Comparison of ENCODE assay signal across 8 cellular contexts in genomic region chr1:151145158-151146071, GRCh38. TPM values are rescaled to one million over a fixed set of nuclear protein-coding genes. Genes with fewer than 3 reads are reported as not detected.
DNase-seq lines count a peak whose midpoint lies in the region; ATAC-seq, FAIRE-seq and TF ChIP-seq lines count a peak whose summit lies in the region.

No MANE protein-coding gene starts in this region.

- CTCF ChIA-PET in A673 (lab: Charles Lee) = no interaction called here

- H3K4me1 Mint-ChIP-seq in HFFc6 (ENCODE audit: low read depth) (peaks cover 20% of the 10 kb centered on the region), astrocyte (ENCODE audit: low read depth, unreplicated experiment) (peaks cover 16% of the 10 kb centered on the region)

- H2AFZ ChIP-seq in astrocyte (ENCODE audit: low read depth, low read length) = peak overlapping the region; percentile 82

- no peak for ATAC-seq in HG02678 (IDR thresholded peaks at IDR 0.05; ENCODE audit: unreplicated experiment)

- H3K4me3 ChIP-seq in A673 (ENCODE audit: low read depth, low read length, poor library complexity, severe bottlenecking) (peak overlapping the region; percentile 86), astrocyte (ENCODE audit: insufficient read depth, low read depth, low read length) (peak overlapping the region; percentile 71), iPS-18c (ENCODE audit: insufficient read depth, low read depth, low read length) (peak overlapping the region; percentile 67), skeletal muscle satellite cell (ENCODE audit: low read length) (peak overlapping the region; percentile 79)

- H4K20me1 ChIP-seq in astrocyte (ENCODE audit: insufficient read depth, low read length) = peaks cover 12% of the 10 kb centered on the region

- H3K79me2 ChIP-seq in astrocyte (ENCODE audit: insufficient read depth, low read length) = no peaks in the 10 kb centered on the region

- H3K9me3 ChIP-seq in A673 (ENCODE audit: low read depth, low read length, poor library complexity, severe bottlenecking) (no peaks in the 10 kb centered on the region), astrocyte (ENCODE audit: insufficient read depth, low read depth, low read length) (no peaks in the 10 kb centered on the region), iPS-18c (ENCODE audit: control insufficient read depth, insufficient read depth, low read length) (no peaks in the 10 kb centered on the region), skeletal muscle satellite cell (replicated peaks; ENCODE audit: low read length) (no peaks in the 10 kb centered on the region)

- H3K9me3 Mint-ChIP-seq in HFFc6 (no peaks in the 10 kb centered on the region), astrocyte (ENCODE audit: unreplicated experiment) (no peaks in the 10 kb centered on the region)

- H3K9ac ChIP-seq in astrocyte (ENCODE audit: low read length) (peak overlapping the region; percentile 81), skeletal muscle satellite cell (ENCODE audit: low read depth, low read length) (peak overlapping the region; percentile 69)

- H3K27me3 ChIP-seq in A673 (replicated peaks; ENCODE audit: insufficient read depth, low read depth, low read length, poor library complexity) = no peaks in the 10 kb centered on the region
- H3K27me3 ChIP-seq in astrocyte (ENCODE audit: insufficient read depth, low read length) = peaks cover 2% of the 10 kb centered on the region
- no peaks in the 10 kb centered on the region for H3K27me3 ChIP-seq in skeletal muscle satellite cell (ENCODE audit: control insufficient read depth, insufficient read depth, low read length)

- H3K36me3 Mint-ChIP-seq in HFFc6 (ENCODE audit: low read depth) = no peaks in the 10 kb centered on the region
- H3K36me3 Mint-ChIP-seq in astrocyte (ENCODE audit: low read depth, unreplicated experiment) = peaks cover 5% of the 10 kb centered on the region

- intact Hi-C loops in A673 (cut with micrococcal nuclease; ENCODE audit: unreplicated experiment) = no loop called here

- H3K4me1 ChIP-seq in A673 (ENCODE audit: insufficient read depth, low read length, poor library complexity, severe bottlenecking) = peaks cover 9% of the 10 kb centered on the region
- H3K4me1 ChIP-seq in astrocyte (ENCODE audit: insufficient read depth, low read length) = peaks cover 14% of the 10 kb centered on the region
- H3K4me1 ChIP-seq in skeletal muscle satellite cell (ENCODE audit: control insufficient read depth, insufficient read depth, low read length) = peaks cover 25% of the 10 kb centered on the region

- POLR2A ChIA-PET in A673 (lab: Charles Lee; ENCODE audit: low non-redundant PET) = no interaction called here

- no peak overlapping the region for H3K27ac ChIP-seq in A673 (ENCODE audit: low read depth, low read length, poor library complexity, severe bottlenecking)
- no peak overlapping the region for H3K27ac ChIP-seq in astrocyte (ENCODE audit: low read depth, low read length)

- H3K4me2 ChIP-seq in astrocyte (ENCODE audit: low read length) = peak overlapping the region; percentile 84
- peak overlapping the region; percentile 91 for H3K4me2 ChIP-seq in skeletal muscle satellite cell (ENCODE audit: low read length)

- H3K27ac Mint-ChIP-seq in HFFc6 = no peak overlapping the region
- H3K27ac Mint-ChIP-seq in astrocyte (ENCODE audit: unreplicated experiment) = no peak overlapping the region

- TF ChIP-seq CTCF in A673 (conservative IDR thresholded peaks at IDR 0.05; ENCODE audit: low read depth, low read length) = no peak
- no peak for TF ChIP-seq CTCF in HFFc6 (IDR thresholded peaks at IDR 0.05)
- TF ChIP-seq CTCF in astrocyte (IDR thresholded peaks at IDR 0.05; ENCODE audit: insufficient read depth, low read depth, low read length) = no peak

- no peak for DNase-seq in A673 (ENCODE audit: low spot score)
- DNase-seq in HFFc6 = no peak
- no peak for DNase-seq in astrocyte (ENCODE audit: low read depth)
- no peak for DNase-seq in effector CD4-positive, alpha-beta T cell
- DNase-seq in SKM-1 (lab: John Stamatoyannopoulos, UW; ENCODE audit: unreplicated experiment) = no peak

- H3K27me3 Mint-ChIP-seq in HFFc6 (ENCODE audit: insufficient read depth) = peaks cover 12% of the 10 kb centered on the region
- peaks cover 19% of the 10 kb centered on the region for H3K27me3 Mint-ChIP-seq in astrocyte (ENCODE audit: low read depth, unreplicated experiment)

- FAIRE-seq in astrocyte (lab: Jason Lieb, UNC) = no peak

- H3K4me3 Mint-ChIP-seq in HFFc6 = peak overlapping the region; percentile 87
- H3K4me3 Mint-ChIP-seq in astrocyte (ENCODE audit: unreplicated experiment) = peak overlapping the region; percentile 91

- H3K36me3 ChIP-seq in A673 (ENCODE audit: insufficient read depth, low read length, poor library complexity, severe bottlenecking) = no peaks in the 10 kb centered on the region
- no peaks in the 10 kb centered on the region for H3K36me3 ChIP-seq in astrocyte (ENCODE audit: insufficient read depth, low read length)
- no peaks in the 10 kb centered on the region for H3K36me3 ChIP-seq in skeletal muscle satellite cell (ENCODE audit: insufficient read depth, low read length)

- BruUV-seq in A673 (replicated peaks; lab: Mats Ljungman, UMichigan) = no TSS peak

RNA-seq across cellular contexts. Expression of gene SEMA6C, which starts 1.0 kb away (rescaled TPM):
- total RNA-seq in A673 (2021) (4.7 and 8.9 TPM in 2 replicates), astrocyte (7.4 and 7.5 TPM in 2 replicates)
- 1 to 10 TPM in 5 of 6 experiments, under 1 TPM in 1; 0.94 to 1.5 (median 1.4) TPM for total RNA-seq in HFFc6 (2021; fragmentation: NEBNext Ultra II Directional; extraction: Animal tissue kit (Norgen Biotek cat#: 25700))
- 0.87 and 1.8 TPM in 2 replicates for total RNA-seq in skeletal muscle satellite cell (2012; rRNA removed)

RNA-seq across cellular contexts. Expression of gene TNFAIP8L2, which starts 11.0 kb away (rescaled TPM):
- not detected in 2 replicates for total RNA-seq in A673 (2021)
- not detected for total RNA-seq in HFFc6 (2021; fragmentation: NEBNext Ultra II Directional; extraction: Animal tissue kit (Norgen Biotek cat#: 25700))
- not detected in 2 replicates for total RNA-seq in astrocyte
- total RNA-seq in skeletal muscle satellite cell (2012; rRNA removed) = not detected in 2 replicates

RNA-seq across cellular contexts. Expression of gene LYSMD1, which starts 20.3 kb away (rescaled TPM):
- total RNA-seq in A673 (2021) = 7.7 and 8.1 TPM in 2 replicates
- total RNA-seq in HFFc6 (2021; fragmentation: NEBNext Ultra II Directional; extraction: Animal tissue kit (Norgen Biotek cat#: 25700)) = 1 to 10 TPM; 5.0 to 6.6 (median 6.0) TPM
- total RNA-seq in astrocyte = 9.5 and 9.9 TPM in 2 replicates
- total RNA-seq in skeletal muscle satellite cell (2012; rRNA removed) = 8.9 and 9.8 TPM in 2 replicates

RNA-seq across cellular contexts. Expression of gene SCNM1, which starts 20.5 kb away (rescaled TPM):
- total RNA-seq in A673 (2021) = 57.5 and 59.6 TPM in 2 replicates
- total RNA-seq in HFFc6 (2021; fragmentation: NEBNext Ultra II Directional; extraction: Animal tissue kit (Norgen Biotek cat#: 25700)) = 10 to 100 TPM; 38.4 to 45.7 (median 41.5) TPM
- 64.3 and 66.5 TPM in 2 replicates for total RNA-seq in astrocyte
- total RNA-seq in skeletal muscle satellite cell (2012; rRNA removed) = 22.3 and 37.1 TPM in 2 replicates

RNA-seq across cellular contexts. Expression of gene TMOD4, which starts 30.4 kb away (rescaled TPM):
- total RNA-seq in A673 (2021) = 1.4 and 2.8 TPM in 2 replicates
- total RNA-seq in HFFc6 (2021; fragmentation: NEBNext Ultra II Directional; extraction: Animal tissue kit (Norgen Biotek cat#: 25700)) = 1 to 10 TPM in 1 of 6 experiments, under 1 TPM in 2, not detected in 3; 0.40 to 1.1 (median 0.99) TPM
- total RNA-seq in astrocyte = 1.4 TPM in 1 of 2 replicates, not detected in the other
- total RNA-seq in skeletal muscle satellite cell (2012; rRNA removed) = not detected in 2 replicates
